Comparison of ENCODE assay signal across 15 cellular contexts in the genomic region with DNA sequence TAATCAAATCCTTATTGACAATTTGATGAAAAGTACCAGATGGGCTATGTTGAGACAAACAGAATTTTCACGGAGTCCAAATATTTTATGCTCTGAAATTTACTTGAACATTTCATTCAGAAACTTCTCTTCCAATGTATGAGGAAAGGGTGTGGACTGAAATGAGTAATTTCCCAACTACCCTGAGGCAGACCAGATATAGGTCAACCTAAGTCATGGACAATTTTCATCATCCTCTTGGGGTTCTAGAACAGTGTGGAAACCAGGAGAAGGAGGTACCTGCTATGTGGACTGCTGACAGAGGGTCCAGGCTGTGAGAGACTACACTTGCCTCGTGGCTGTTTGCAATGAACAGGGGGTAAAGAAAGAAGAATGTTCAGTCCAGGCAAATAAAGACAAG.
DNase-seq lines count a peak whose midpoint lies in the region; ATAC-seq and TF ChIP-seq lines count a peak whose summit lies in the region.
"Had no signal": no experiment of that assay in that cellular context is flagged by ENCODE, and none has a peak within 500 bp of the region (broad histone marks: within the 10 kb centered on the region; RNA-seq: fewer than 3 reads in every experiment).

No MANE protein-coding gene starts in this region.

- no peaks in the 10 kb centered on the region for H3K36me3 ChIP-seq in uterus

- peak; percentile 41 for ATAC-seq in Right ventricle myocardium inferior
- peak; percentile 75 for ATAC-seq in omental fat pad (ENCODE audit: low FRiP score)
- ATAC-seq in HG02759 (IDR thresholded peaks at IDR 0.05; ENCODE audit: unreplicated experiment): no peak
- ATAC-seq in GM19455 (IDR thresholded peaks at IDR 0.05; ENCODE audit: unreplicated experiment): no peak

- no peak for DNase-seq in Right ventricle myocardium inferior (ENCODE audit: missing footprints)
- DNase-seq in cardiac septum (ENCODE audit: low spot score): no peak
- peak; percentile 14 for DNase-seq in fibroblast of peridontal ligament (ENCODE audit: extremely low read depth)
- DNase-seq in omental fat pad (ENCODE audit: low spot score): no peak
- no peak for DNase-seq in uterus
- DNase-seq in AML-193 (lab: John Stamatoyannopoulos, UW): no peak
- DNase-seq: NCI-H187; NCI-H748 treated with DMSO at 0.1 percent for 48 hours; nephron progenitor cell; stimulated activated CD4-positive, alpha-beta T cell treated with anti-CD3 and anti-CD28 coated beads, Interleukin-12 subunit alpha, Interleukin-12 subunit beta, amount 100 ng/mL, for 4 hours had no signal

- no peaks in the 10 kb centered on the region for H3K9me3 ChIP-seq in uterus
- H3K9me3 ChIP-seq: SJSA1 had no signal

- peaks cover 0 to 3% of the 10 kb centered on the region in 2 donors for H3K4me1 ChIP-seq in uterus

- peak overlapping the region; percentile 80 to 82 for H3K27ac ChIP-seq in uterus
- H3K27ac ChIP-seq: SJSA1 had no signal

- peak overlapping the region in 1 of 2 donors; percentile 33 for H3K4me3 ChIP-seq in uterus
- H3K4me3 ChIP-seq: cardiac muscle cell, K562, SJSA1 had no signal

- no peak for TF ChIP-seq POLR2A in uterus (IDR thresholded peaks at IDR 0.05)

- H3K27me3 ChIP-seq in uterus: no peaks in the 10 kb centered on the region
- H3K27me3 ChIP-seq: cardiac muscle cell, SJSA1 had no signal

- intact Hi-C loops in Right ventricle myocardium inferior (cut with DNase I): no loop called here
- intact Hi-C loops in cardiac septum (cut with DNase I): no loop called here
- intact Hi-C loops in uterus (cut with DNase I; ENCODE audit: low total_unique reads): loop anchor here (10.0 kb wide), 1 partner anchor 366 kb away; no protein-coding TSS in a partner anchor

- TF ChIP-seq CTCF in omental fat pad (IDR thresholded peaks at IDR 0.05): no peak
- TF ChIP-seq CTCF in uterus (IDR thresholded peaks at IDR 0.05): no peak

Comparison
In these comparisons a context has a peak if more than half of its experiments do, and no peak if none do; other contexts are left out.
1. ATAC-seq: peak in Right ventricle myocardium inferior (single experiment) and omental fat pad (single experiment); none in HG02759 (single experiment) and GM19455 (single experiment).